In the genomic region with DNA sequence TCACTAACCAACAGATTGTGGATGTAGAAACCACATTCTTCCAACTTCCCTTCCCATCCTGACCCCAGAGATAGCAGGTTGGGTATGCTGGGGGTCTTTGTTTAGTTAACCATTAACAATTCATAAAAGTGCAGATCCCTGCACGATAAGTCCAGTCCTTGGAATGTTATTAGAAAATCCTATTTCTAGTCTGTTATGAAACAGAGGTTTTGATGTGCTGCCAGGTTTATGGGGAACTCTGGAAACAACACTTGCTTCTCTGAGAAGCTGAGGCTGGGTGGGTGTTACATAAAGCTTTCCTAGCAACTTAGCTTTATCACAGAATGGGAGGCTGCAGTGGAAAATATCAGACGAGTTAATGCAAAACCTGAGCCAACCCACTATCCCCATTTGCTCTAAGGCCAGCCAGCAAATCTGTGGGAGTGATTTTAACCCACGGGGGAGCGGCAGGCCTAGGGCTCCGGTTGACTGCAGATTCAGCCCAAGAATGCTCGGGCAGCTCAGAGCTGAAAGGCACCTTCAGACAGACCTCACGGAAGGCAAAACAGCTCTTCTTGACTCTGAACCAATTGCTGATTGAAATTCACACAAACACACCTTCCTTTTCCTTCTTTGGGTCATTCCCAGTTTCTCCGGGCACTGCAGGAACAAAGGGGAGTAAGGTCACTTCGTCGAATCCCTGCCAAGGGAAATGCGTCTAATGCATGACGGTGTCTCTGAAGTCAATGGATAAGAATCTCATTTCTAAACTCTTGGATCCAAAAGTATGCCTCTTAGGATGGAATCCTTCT, we compare ENCODE assay signal across 1 cellular context.
TF ChIP-seq lines count a peak whose summit lies in the region.

No MANE protein-coding gene starts in this region.

TF ChIP-seq in K562, 482 proteins besides CTCF, POLR2A, EP300 and RAD21 (continued from another document and continues in another):
- TF ChIP-seq, protein P1, sequence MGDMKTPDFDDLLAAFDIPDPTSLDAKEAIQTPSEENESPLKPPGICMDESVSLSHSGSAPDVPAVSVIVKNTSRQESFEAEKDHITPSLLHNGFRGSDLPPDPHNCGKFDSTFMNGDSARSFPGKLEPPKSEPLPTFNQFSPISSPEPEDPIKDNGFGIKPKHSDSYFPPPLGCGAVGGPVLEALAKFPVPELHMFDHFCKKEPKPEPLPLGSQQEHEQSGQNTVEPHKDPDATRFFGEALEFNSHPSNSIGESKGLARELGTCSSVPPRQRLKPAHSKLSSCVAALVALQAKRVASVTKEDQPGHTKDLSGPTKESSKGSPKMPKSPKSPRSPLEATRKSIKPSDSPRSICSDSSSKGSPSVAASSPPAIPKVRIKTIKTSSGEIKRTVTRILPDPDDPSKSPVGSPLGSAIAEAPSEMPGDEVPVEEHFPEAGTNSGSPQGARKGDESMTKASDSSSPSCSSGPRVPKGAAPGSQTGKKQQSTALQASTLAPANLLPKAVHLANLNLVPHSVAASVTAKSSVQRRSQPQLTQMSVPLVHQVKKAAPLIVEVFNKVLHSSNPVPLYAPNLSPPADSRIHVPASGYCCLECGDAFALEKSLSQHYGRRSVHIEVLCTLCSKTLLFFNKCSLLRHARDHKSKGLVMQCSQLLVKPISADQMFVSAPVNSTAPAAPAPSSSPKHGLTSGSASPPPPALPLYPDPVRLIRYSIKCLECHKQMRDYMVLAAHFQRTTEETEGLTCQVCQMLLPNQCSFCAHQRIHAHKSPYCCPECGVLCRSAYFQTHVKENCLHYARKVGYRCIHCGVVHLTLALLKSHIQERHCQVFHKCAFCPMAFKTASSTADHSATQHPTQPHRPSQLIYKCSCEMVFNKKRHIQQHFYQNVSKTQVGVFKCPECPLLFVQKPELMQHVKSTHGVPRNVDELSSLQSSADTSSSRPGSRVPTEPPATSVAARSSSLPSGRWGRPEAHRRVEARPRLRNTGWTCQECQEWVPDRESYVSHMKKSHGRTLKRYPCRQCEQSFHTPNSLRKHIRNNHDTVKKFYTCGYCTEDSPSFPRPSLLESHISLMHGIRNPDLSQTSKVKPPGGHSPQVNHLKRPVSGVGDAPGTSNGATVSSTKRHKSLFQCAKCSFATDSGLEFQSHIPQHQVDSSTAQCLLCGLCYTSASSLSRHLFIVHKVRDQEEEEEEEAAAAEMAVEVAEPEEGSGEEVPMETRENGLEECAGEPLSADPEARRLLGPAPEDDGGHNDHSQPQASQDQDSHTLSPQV (IDR thresholded peaks at IDR 0.05), result 0 out of 2 replicates have a peak, but pooled peaks have one; percentile 5
- TF ChIP-seq RFX1 (IDR thresholded peaks at IDR 0.05) (no peak), ZNF165 (CRISPR knock-in tag; IDR thresholded peaks at IDR 0.05; ENCODE audit: borderline replicate concordance) (0 out of 2 replicates have a peak, but pooled peaks have one; percentile 14), ESRRB (CRISPR knock-in tag; IDR thresholded peaks at IDR 0.05; ENCODE audit: borderline replicate concordance) (peak; percentile 8; the same call in 1 of the 2 replicates), BACH1 (tag; IDR thresholded peaks at IDR 0.05) (peak; percentile 15; the same call in 1 of the 2 replicates), TAF15 (IDR thresholded peaks at IDR 0.05; ENCODE audit: low read depth, low read length) (no peak), ZNF175 (CRISPR knock-in tag; IDR thresholded peaks at IDR 0.05; ENCODE audit: low read depth) (no peak), KDM1A (IDR thresholded peaks at IDR 0.05) (peak in 1 of 2 experiments; percentile 62; a peak in 1 of 4 replicates), ZNF384 (IDR thresholded peaks at IDR 0.05; ENCODE audit: low read depth, low read length) (no peak), MXI1 (IDR thresholded peaks at IDR 0.05; ENCODE audit: low read depth, low read length) (no peak), OTX1 (CRISPR knock-in tag; IDR thresholded peaks at IDR 0.05) (no peak), TEAD4 (IDR thresholded peaks at IDR 0.05; ENCODE audit: low read length) (no peak), TEAD4 (CRISPR knock-in tag; IDR thresholded peaks at IDR 0.05; ENCODE audit: borderline replicate concordance) (no peak), ZNF197 (CRISPR knock-in tag; IDR thresholded peaks at IDR 0.05; ENCODE audit: low read depth) (no peak), POLR2G (IDR thresholded peaks at IDR 0.05; ENCODE audit: low read depth, low read length) (no peak), KLF6 (CRISPR knock-in tag; IDR thresholded peaks at IDR 0.05; ENCODE audit: borderline replicate concordance) (no peak), ZFP1 (CRISPR knock-in tag; IDR thresholded peaks at IDR 0.05) (no peak), RBM39 (optimal IDR thresholded peaks at IDR 0.05; ENCODE audit: low read depth, low read length) (no peak), SRSF7 (optimal IDR thresholded peaks at IDR 0.05; ENCODE audit: low read depth, low read length) (no peak), ELF2 (CRISPR knock-in tag; IDR thresholded peaks at IDR 0.05) (0 out of 2 replicates have a peak, but pooled peaks have one; percentile 16), ZNF584 (CRISPR knock-in tag; IDR thresholded peaks at IDR 0.05; ENCODE audit: low read depth) (peak; percentile 76; the same call in 1 of the 2 replicates), CBFA2T2 (conservative IDR thresholded peaks at IDR 0.05) (no peak), PURB (CRISPR knock-in tag; IDR thresholded peaks at IDR 0.05; ENCODE audit: low read depth) (no peak), EGR1 (conservative IDR thresholded peaks at IDR 0.05) (no peak; the same call in 1 of the 2 replicates), STAT5B (CRISPR knock-in tag; IDR thresholded peaks at IDR 0.05) (no peak), ZNF133 (CRISPR knock-in tag; IDR thresholded peaks at IDR 0.05) (no peak), EZH2 (IDR thresholded peaks at IDR 0.05; ENCODE audit: borderline replicate concordance, low read depth, low read length) (no peak), TBP (optimal IDR thresholded peaks at IDR 0.05; ENCODE audit: low read depth, low read length) (peak; percentile 13), PHB (CRISPR knock-in tag; IDR thresholded peaks at IDR 0.05) (no peak), SP1 (CRISPR knock-in tag; IDR thresholded peaks at IDR 0.05) (no peak), DDX20 (tag; IDR thresholded peaks at IDR 0.05; ENCODE audit: low read depth) (peak; percentile 30; the same call in 1 of the 2 replicates)
- TF ChIP-seq, protein P2, sequence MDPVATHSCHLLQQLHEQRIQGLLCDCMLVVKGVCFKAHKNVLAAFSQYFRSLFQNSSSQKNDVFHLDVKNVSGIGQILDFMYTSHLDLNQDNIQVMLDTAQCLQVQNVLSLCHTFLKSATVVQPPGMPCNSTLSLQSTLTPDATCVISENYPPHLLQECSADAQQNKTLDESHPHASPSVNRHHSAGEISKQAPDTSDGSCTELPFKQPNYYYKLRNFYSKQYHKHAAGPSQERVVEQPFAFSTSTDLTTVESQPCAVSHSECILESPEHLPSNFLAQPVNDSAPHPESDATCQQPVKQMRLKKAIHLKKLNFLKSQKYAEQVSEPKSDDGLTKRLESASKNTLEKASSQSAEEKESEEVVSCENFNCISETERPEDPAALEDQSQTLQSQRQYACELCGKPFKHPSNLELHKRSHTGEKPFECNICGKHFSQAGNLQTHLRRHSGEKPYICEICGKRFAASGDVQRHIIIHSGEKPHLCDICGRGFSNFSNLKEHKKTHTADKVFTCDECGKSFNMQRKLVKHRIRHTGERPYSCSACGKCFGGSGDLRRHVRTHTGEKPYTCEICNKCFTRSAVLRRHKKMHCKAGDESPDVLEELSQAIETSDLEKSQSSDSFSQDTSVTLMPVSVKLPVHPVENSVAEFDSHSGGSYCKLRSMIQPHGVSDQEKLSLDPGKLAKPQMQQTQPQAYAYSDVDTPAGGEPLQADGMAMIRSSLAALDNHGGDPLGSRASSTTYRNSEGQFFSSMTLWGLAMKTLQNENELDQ (CRISPR knock-in tag; IDR thresholded peaks at IDR 0.05; ENCODE audit: borderline replicate concordance), result no peak
- TF ChIP-seq, protein P3, sequence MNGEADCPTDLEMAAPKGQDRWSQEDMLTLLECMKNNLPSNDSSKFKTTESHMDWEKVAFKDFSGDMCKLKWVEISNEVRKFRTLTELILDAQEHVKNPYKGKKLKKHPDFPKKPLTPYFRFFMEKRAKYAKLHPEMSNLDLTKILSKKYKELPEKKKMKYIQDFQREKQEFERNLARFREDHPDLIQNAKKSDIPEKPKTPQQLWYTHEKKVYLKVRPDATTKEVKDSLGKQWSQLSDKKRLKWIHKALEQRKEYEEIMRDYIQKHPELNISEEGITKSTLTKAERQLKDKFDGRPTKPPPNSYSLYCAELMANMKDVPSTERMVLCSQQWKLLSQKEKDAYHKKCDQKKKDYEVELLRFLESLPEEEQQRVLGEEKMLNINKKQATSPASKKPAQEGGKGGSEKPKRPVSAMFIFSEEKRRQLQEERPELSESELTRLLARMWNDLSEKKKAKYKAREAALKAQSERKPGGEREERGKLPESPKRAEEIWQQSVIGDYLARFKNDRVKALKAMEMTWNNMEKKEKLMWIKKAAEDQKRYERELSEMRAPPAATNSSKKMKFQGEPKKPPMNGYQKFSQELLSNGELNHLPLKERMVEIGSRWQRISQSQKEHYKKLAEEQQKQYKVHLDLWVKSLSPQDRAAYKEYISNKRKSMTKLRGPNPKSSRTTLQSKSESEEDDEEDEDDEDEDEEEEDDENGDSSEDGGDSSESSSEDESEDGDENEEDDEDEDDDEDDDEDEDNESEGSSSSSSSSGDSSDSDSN (IDR thresholded peaks at IDR 0.05; ENCODE audit: borderline replicate concordance in 1 of 2, low read depth in 2 of 2, low read length in 2 of 2), result no peak
- TF ChIP-seq, protein P4, sequence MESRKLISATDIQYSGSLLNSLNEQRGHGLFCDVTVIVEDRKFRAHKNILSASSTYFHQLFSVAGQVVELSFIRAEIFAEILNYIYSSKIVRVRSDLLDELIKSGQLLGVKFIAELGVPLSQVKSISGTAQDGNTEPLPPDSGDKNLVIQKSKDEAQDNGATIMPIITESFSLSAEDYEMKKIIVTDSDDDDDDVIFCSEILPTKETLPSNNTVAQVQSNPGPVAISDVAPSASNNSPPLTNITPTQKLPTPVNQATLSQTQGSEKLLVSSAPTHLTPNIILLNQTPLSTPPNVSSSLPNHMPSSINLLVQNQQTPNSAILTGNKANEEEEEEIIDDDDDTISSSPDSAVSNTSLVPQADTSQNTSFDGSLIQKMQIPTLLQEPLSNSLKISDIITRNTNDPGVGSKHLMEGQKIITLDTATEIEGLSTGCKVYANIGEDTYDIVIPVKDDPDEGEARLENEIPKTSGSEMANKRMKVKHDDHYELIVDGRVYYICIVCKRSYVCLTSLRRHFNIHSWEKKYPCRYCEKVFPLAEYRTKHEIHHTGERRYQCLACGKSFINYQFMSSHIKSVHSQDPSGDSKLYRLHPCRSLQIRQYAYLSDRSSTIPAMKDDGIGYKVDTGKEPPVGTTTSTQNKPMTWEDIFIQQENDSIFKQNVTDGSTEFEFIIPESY (CRISPR knock-in tag; IDR thresholded peaks at IDR 0.05), result no peak
- TF ChIP-seq, protein P5, sequence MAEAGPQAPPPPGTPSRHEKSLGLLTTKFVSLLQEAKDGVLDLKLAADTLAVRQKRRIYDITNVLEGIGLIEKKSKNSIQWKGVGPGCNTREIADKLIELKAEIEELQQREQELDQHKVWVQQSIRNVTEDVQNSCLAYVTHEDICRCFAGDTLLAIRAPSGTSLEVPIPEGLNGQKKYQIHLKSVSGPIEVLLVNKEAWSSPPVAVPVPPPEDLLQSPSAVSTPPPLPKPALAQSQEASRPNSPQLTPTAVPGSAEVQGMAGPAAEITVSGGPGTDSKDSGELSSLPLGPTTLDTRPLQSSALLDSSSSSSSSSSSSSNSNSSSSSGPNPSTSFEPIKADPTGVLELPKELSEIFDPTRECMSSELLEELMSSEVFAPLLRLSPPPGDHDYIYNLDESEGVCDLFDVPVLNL (CRISPR knock-in tag; IDR thresholded peaks at IDR 0.05; ENCODE audit: low read depth), result no peak
- TF ChIP-seq, protein P6, sequence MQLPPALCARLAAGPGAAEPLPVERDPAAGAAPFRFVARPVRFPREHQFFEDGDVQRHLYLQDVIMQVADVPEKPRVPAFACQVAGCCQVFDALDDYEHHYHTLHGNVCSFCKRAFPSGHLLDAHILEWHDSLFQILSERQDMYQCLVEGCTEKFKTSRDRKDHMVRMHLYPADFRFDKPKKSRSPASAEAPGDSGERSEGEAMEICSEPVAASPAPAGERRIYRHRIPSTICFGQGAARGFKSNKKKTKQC (CRISPR knock-in tag; IDR thresholded peaks at IDR 0.05), result no peak
- TF ChIP-seq, protein P7, sequence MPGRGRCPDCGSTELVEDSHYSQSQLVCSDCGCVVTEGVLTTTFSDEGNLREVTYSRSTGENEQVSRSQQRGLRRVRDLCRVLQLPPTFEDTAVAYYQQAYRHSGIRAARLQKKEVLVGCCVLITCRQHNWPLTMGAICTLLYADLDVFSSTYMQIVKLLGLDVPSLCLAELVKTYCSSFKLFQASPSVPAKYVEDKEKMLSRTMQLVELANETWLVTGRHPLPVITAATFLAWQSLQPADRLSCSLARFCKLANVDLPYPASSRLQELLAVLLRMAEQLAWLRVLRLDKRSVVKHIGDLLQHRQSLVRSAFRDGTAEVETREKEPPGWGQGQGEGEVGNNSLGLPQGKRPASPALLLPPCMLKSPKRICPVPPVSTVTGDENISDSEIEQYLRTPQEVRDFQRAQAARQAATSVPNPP (IDR thresholded peaks at IDR 0.05; ENCODE audit: borderline replicate concordance, insufficient read depth, insufficient read length), result no peak
- TF ChIP-seq, protein P8, sequence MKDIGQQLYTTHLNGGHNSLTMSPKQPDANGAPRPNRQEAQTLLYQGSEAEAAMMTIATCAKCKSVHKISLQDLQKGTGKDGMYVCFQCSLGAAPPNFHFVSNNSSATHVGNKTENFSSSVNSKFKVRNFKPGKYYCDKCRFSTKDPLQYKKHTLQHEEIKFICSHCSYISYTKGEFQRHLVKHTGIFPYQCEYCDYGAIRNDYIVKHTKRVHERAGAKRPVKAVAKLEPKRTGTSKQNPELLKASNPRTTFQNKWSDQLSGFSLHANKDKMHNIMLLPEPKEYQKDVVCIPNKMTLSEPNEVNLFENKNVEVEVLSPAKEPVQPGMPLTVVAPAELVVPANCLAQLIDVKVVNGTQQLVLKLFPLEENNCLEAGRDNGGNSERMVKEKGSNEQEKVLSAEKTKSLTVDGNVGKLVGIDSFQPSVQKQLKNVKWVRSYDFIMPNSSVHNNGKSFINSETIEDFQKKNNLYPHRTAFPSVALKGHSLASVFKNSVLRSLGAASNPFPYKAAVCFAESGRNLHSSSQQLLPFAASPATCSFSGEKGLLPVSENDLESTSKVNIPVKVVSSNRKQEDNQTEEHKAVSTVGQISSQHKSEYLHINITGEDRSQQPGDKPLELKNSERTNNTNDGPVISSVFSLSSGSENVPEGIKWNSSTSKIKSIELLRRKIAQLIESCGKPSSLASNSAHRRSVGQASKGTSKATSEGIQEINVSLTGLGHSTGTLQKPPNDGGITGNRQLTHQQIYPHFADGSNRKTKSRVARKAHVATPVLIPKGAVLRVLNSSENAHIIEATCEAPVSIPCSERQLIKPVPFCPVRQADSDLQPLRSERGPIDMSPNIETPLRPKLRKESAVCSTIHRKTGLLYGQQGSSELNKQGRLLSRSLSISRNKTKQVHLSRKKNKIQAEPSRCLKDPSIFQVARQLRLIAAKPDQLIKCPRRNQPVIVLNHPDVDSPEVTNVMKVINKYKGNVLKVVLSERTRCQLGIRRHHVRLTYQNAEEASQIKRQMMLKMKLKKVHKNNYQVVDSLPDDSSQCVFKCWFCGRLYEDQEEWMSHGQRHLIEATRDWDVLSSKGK (CRISPR knock-in tag; IDR thresholded peaks at IDR 0.05), result no peak
- TF ChIP-seq, protein P9, sequence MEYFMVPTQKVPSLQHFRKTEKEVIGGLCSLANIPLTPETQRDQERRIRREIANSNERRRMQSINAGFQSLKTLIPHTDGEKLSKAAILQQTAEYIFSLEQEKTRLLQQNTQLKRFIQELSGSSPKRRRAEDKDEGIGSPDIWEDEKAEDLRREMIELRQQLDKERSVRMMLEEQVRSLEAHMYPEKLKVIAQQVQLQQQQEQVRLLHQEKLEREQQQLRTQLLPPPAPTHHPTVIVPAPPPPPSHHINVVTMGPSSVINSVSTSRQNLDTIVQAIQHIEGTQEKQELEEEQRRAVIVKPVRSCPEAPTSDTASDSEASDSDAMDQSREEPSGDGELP (CRISPR knock-in tag; IDR thresholded peaks at IDR 0.05; ENCODE audit: borderline replicate concordance), result no peak
